ENCODE assay signal across 8 cellular contexts in genomic region chr3:172106989-172107388, GRCh38.
DNase-seq lines count a peak whose midpoint lies in the region; ATAC-seq and TF ChIP-seq lines count a peak whose summit lies in the region.

No MANE protein-coding gene starts in this region.

- no peaks in the 10 kb centered on the region for H3K36me3 ChIP-seq in muscle layer of duodenum (ENCODE audit: control insufficient read depth in 1 of 2, insufficient read depth in 2 of 2, low read length in 2 of 2)

- no peaks in the 10 kb centered on the region for H3K27me3 ChIP-seq in muscle layer of duodenum (ENCODE audit: low read depth, low read length)

- H3K27me3 Mint-ChIP-seq in stimulated activated naive CD8-positive, alpha-beta T cell treated with anti-CD3 and anti-CD28 coated beads, Interleukin-15, amount 100 ng/mL, for 72 hours = no peaks in the 10 kb centered on the region

- peak; percentile 23 for ATAC-seq in GM18519 (IDR thresholded peaks at IDR 0.05; ENCODE audit: low FRiP score, unreplicated experiment)
- peak; percentile 31 for ATAC-seq in HG02973 (IDR thresholded peaks at IDR 0.05; ENCODE audit: unreplicated experiment)
- ATAC-seq in stimulated activated naive CD8-positive, alpha-beta T cell treated with anti-CD3 and anti-CD28 coated beads, Interleukin-15, amount 100 ng/mL, for 72 hours = peak; percentile 69
- ATAC-seq in SK-N-SH treated with all-trans-retinoic acid at 6 μM for 48 hours = no peak

- H3K4me1 ChIP-seq in muscle layer of duodenum (ENCODE audit: control insufficient read depth in 1 of 2, insufficient read depth in 2 of 2, low read length in 2 of 2) = peaks cover 30 to 52% of the 10 kb centered on the region in 2 donors

- no peak overlapping the region for H3K4me3 ChIP-seq in muscle layer of duodenum (ENCODE audit: low read depth in 1 of 2, low read length in 2 of 2)

- H3K9me3 Mint-ChIP-seq in stimulated activated naive CD8-positive, alpha-beta T cell treated with anti-CD3 and anti-CD28 coated beads, Interleukin-15, amount 100 ng/mL, for 72 hours = no peaks in the 10 kb centered on the region

- H3K9me3 ChIP-seq in muscle layer of duodenum (ENCODE audit: control insufficient read depth in 1 of 2, low read length in 2 of 2) = no peaks in the 10 kb centered on the region

- peak overlapping the region; percentile 85 to 86 for H3K4me3 Mint-ChIP-seq in stimulated activated naive CD8-positive, alpha-beta T cell treated with anti-CD3 and anti-CD28 coated beads, Interleukin-15, amount 100 ng/mL, for 72 hours

- peak overlapping the region; percentile 21 for H3K27ac ChIP-seq in muscle layer of duodenum (ENCODE audit: low read length)

- peaks cover 74% of the 10 kb centered on the region for H3K4me1 Mint-ChIP-seq in stimulated activated naive CD8-positive, alpha-beta T cell treated with anti-CD3 and anti-CD28 coated beads, Interleukin-15, amount 100 ng/mL, for 72 hours

- DNase-seq in RPMI7951 (ENCODE audit: low read depth) = peak; percentile 47
- DNase-seq in activated gamma-delta T cell treated with anti-CD3 and anti-CD28 coated beads, Interleukin-2, amount 50 U/mL, for 16 hours (ENCODE audit: low read depth) = peak; percentile 42
- DNase-seq in stimulated activated naive CD8-positive, alpha-beta T cell treated with anti-CD3 and anti-CD28 coated beads, Interleukin-15, amount 100 ng/mL, for 72 hours = peak; percentile 70 to 83
- no peak for DNase-seq in GM19240 (ENCODE audit: insufficient read length, low spot score)

- H3K27ac Mint-ChIP-seq in stimulated activated naive CD8-positive, alpha-beta T cell treated with anti-CD3 and anti-CD28 coated beads, Interleukin-15, amount 100 ng/mL, for 72 hours = peak overlapping the region; percentile 91 to 97

TF ChIP-seq in SK-N-SH treated with all-trans-retinoic acid at 6 μM for 48 hours, 23 proteins besides CTCF, POLR2A, EP300 and RAD21:
- no peak for TF ChIP-seq ISL1 (CRISPR knock-in tag; IDR thresholded peaks at IDR 0.05)
- TF ChIP-seq ARNTL (CRISPR knock-in tag; IDR thresholded peaks at IDR 0.05; ENCODE audit: borderline replicate concordance, low read depth) = no peak
- no peak for TF ChIP-seq BACH2 (CRISPR knock-in tag; IDR thresholded peaks at IDR 0.05; ENCODE audit: borderline replicate concordance)
- TF ChIP-seq TCF4 (CRISPR knock-in tag; IDR thresholded peaks at IDR 0.05; ENCODE audit: borderline replicate concordance) = no peak
- no peak for TF ChIP-seq TOX (CRISPR knock-in tag; IDR thresholded peaks at IDR 0.05; ENCODE audit: borderline replicate concordance)
- no peak for TF ChIP-seq PPARA (CRISPR knock-in tag; IDR thresholded peaks at IDR 0.05; ENCODE audit: borderline replicate concordance)
- TF ChIP-seq ESRRG (CRISPR knock-in tag; IDR thresholded peaks at IDR 0.05) = no peak
- no peak for TF ChIP-seq CSRNP3 (CRISPR knock-in tag; IDR thresholded peaks at IDR 0.05)
- no peak for TF ChIP-seq ZFP3 (CRISPR knock-in tag; IDR thresholded peaks at IDR 0.05)
- TF ChIP-seq POU6F1 (CRISPR knock-in tag; IDR thresholded peaks at IDR 0.05; ENCODE audit: borderline replicate concordance, low read depth) = no peak
- TF ChIP-seq ZNF565 (CRISPR knock-in tag; conservative IDR thresholded peaks at IDR 0.05; ENCODE audit: low read depth) = no peak
- no peak for TF ChIP-seq PATZ1 (CRISPR knock-in tag; IDR thresholded peaks at IDR 0.05; ENCODE audit: borderline replicate concordance)
